20 cellular contexts compared by ENCODE assay signal in the genomic region with DNA sequence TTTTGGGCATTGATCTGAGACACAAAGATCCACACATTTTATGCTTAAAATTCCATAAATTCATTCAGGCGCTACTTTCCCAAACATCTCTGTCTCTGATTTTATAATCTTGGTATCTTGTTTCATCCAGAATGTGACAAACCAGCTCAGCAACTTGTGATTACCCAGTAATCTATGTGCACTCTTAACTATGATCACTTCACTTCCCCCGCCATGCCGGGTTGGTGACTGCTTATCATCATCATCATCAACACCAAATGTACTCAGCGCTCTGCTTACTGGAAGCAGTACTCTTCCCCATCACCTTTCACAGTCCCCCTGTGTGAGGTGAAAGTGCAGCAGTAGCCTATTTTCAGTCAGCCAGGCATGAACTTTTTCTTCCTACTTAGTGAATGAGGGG. TPM values are rescaled to one million over a fixed set of nuclear protein-coding genes. Genes with fewer than 3 reads are reported as not detected.
"Had no signal": no experiment of that assay in that cellular context is flagged by ENCODE, and none has a peak within 500 bp of the region (broad histone marks: within the 10 kb centered on the region; RNA-seq: fewer than 3 reads in every experiment).

No MANE protein-coding gene starts in this region.

- H3K4me2 ChIP-seq: hepatocyte had no signal

- FAIRE-seq: keratinocyte had no signal

- H3K4me1 Mint-ChIP-seq: stimulated activated naive CD8-positive, alpha-beta T cell treated with anti-CD3 and anti-CD28 coated beads, Interleukin-15, amount 100 ng/mL, for 72 hours had no signal

- H3K36me3 Mint-ChIP-seq: activated CD4-positive, alpha-beta memory T cell treated with anti-CD3 and anti-CD28 coated beads for 36 hours; activated CD8-positive, alpha-beta memory T cell treated with anti-CD3 and anti-CD28 coated beads, Interleukin-2, amount 10 ng/mL, durations not matched to agents 7 days and 5 days; activated naive CD8-positive, alpha-beta T cell; brain; natural killer cell; type B pancreatic cell had no signal

- H3K27me3 ChIP-seq: esophagus squamous epithelium, hepatocyte, left lung, neutrophil had no signal

- H3K79me2 ChIP-seq: hepatocyte had no signal

- H2AFZ ChIP-seq: hepatocyte had no signal

- DNase-seq: activated CD4-positive, alpha-beta memory T cell treated with anti-CD3 and anti-CD28 coated beads for 36 hours; activated CD4-positive, CD25-positive, alpha-beta regulatory T cell treated with anti-CD3 and anti-CD28 coated beads, Interleukin-2, amount 50 U/mL, for 72 hours; activated CD8-positive, alpha-beta memory T cell treated with anti-CD3 and anti-CD28 coated beads, Interleukin-2, amount 10 ng/mL, durations not matched to agents 7 days and 5 days; activated effector memory CD4-positive, alpha-beta T cell treated with anti-CD3 and anti-CD28 coated beads, Interleukin-2, amount 50 U/mL, for 16 hours; activated T-cell treated with anti-CD3 and anti-CD28 coated beads, Interleukin-2, amount 50 U/mL, for 24 hours; cortex of kidney; effector CD4-positive, alpha-beta T cell; esophagus squamous epithelium; left lung; mucosa of descending colon; natural killer cell; posterior cingulate gyrus; stimulated activated CD4-positive, alpha-beta T cell treated with anti-CD3 and anti-CD28 coated beads, Interleukin-2, amount 100 ng/mL, for 48 hours; stimulated activated naive CD8-positive, alpha-beta T cell treated with anti-CD3 and anti-CD28 coated beads, Interleukin-15, amount 100 ng/mL, for 72 hours had no signal

- H3K4me3 ChIP-seq: esophagus squamous epithelium, hepatocyte, left lung, mucosa of descending colon had no signal

- H3K4me1 ChIP-seq: esophagus squamous epithelium, left lung had no signal

- H3K27ac Mint-ChIP-seq: activated CD4-positive, alpha-beta memory T cell treated with anti-CD3 and anti-CD28 coated beads for 36 hours; activated CD8-positive, alpha-beta memory T cell treated with anti-CD3 and anti-CD28 coated beads, Interleukin-2, amount 10 ng/mL, durations not matched to agents 7 days and 5 days; activated naive CD8-positive, alpha-beta T cell; activated T-cell treated with anti-CD3 and anti-CD28 coated beads, Interleukin-2, amount 50 U/mL, for 24 hours; brain; stimulated activated naive CD8-positive, alpha-beta T cell treated with anti-CD3 and anti-CD28 coated beads, Interleukin-15, amount 100 ng/mL, for 72 hours; type B pancreatic cell had no signal

- H3K9me3 ChIP-seq: esophagus squamous epithelium, left lung, mucosa of descending colon, neutrophil had no signal

- ATAC-seq: activated CD8-positive, alpha-beta memory T cell treated with anti-CD3 and anti-CD28 coated beads, Interleukin-2, amount 10 ng/mL, durations not matched to agents 7 days and 5 days; left lung; mucosa of descending colon; stimulated activated naive CD8-positive, alpha-beta T cell treated with anti-CD3 and anti-CD28 coated beads, Interleukin-15, amount 100 ng/mL, for 72 hours had no signal

- H3K27ac ChIP-seq: esophagus squamous epithelium, hepatocyte, left lung, neutrophil had no signal

- H3K36me3 ChIP-seq: esophagus squamous epithelium, left lung, neutrophil had no signal

- H3K9me3 Mint-ChIP-seq: activated CD4-positive, alpha-beta memory T cell treated with anti-CD3 and anti-CD28 coated beads for 36 hours; activated T-cell treated with anti-CD3 and anti-CD28 coated beads, Interleukin-2, amount 50 U/mL, for 24 hours; natural killer cell; stimulated activated naive CD8-positive, alpha-beta T cell treated with anti-CD3 and anti-CD28 coated beads, Interleukin-15, amount 100 ng/mL, for 72 hours; type B pancreatic cell had no signal

- H3K4me3 Mint-ChIP-seq: activated CD4-positive, alpha-beta memory T cell treated with anti-CD3 and anti-CD28 coated beads for 36 hours; activated CD8-positive, alpha-beta memory T cell treated with anti-CD3 and anti-CD28 coated beads, Interleukin-2, amount 10 ng/mL, durations not matched to agents 7 days and 5 days; activated naive CD8-positive, alpha-beta T cell; activated T-cell treated with anti-CD3 and anti-CD28 coated beads, Interleukin-2, amount 50 U/mL, for 24 hours; brain; natural killer cell; stimulated activated naive CD8-positive, alpha-beta T cell treated with anti-CD3 and anti-CD28 coated beads, Interleukin-15, amount 100 ng/mL, for 72 hours; type B pancreatic cell had no signal

- H3K27me3 Mint-ChIP-seq: activated CD4-positive, alpha-beta memory T cell treated with anti-CD3 and anti-CD28 coated beads for 36 hours; activated naive CD8-positive, alpha-beta T cell; activated T-cell treated with anti-CD3 and anti-CD28 coated beads, Interleukin-2, amount 50 U/mL, for 24 hours; stimulated activated naive CD8-positive, alpha-beta T cell treated with anti-CD3 and anti-CD28 coated beads, Interleukin-15, amount 100 ng/mL, for 72 hours; type B pancreatic cell had no signal

RNA-seq across cellular contexts. Expression of a gene that starts 15.2 kb away (rescaled TPM):
- total RNA-seq: activated CD4-positive, alpha-beta memory T cell treated with anti-CD3 and anti-CD28 coated beads for 36 hours; activated CD8-positive, alpha-beta memory T cell treated with anti-CD3 and anti-CD28 coated beads, Interleukin-2, amount 10 ng/mL, durations not matched to agents 7 days and 5 days; mucosa of descending colon; natural killer cell had no signal
